28 cellular contexts compared by ENCODE assay signal in the genomic region with DNA sequence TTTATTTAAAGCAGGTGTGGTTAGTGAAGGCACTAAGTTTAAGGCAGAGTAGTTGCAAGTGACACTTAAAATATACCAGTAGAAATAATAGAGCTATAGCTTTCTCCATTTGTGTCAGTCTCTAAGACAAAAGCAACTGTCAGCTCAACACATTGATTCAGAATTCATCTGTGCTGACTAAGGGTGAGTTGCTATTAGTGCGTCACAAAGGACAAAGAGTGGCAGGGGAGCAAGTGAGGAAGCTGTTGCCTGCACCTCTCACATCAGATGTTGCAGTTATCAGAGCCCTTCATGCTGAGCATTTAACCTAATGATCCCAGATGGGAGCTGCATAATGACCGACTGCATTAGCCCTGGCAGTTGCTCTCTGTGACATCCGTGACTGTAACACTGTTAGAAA.
"Had no signal": no experiment of that assay in that cellular context is flagged by ENCODE, and none has a peak within 500 bp of the region (broad histone marks: within the 10 kb centered on the region; RNA-seq: fewer than 3 reads in every experiment).

No MANE protein-coding gene starts in this region.

- H3K4me3 Mint-ChIP-seq: activated CD4-positive, alpha-beta T cell treated with anti-CD3 and anti-CD28 coated beads for 36 hours; activated CD8-positive, alpha-beta memory T cell treated with anti-CD3 and anti-CD28 coated beads, Interleukin-2, amount 10 ng/mL, durations not matched to agents 7 days and 5 days; activated CD8-positive, alpha-beta T cell treated with anti-CD3 and anti-CD28 coated beads, Interleukin-2, amount 10 ng/mL, durations not matched to agents 7 days and 5 days; activated naive CD4-positive, alpha-beta T cell treated with anti-CD3 and anti-CD28 coated beads, Interleukin-2, amount 50 U/mL, for 24 hours; activated naive CD8-positive, alpha-beta T cell treated with anti-CD3 and anti-CD28 coated beads, Interleukin-2, amount 50 U/mL, for 24 hours; natural killer cell treated with Interleukin-12 subunit alpha and Interleukin-12 subunit beta and Interleukin-15 and Interleukin-18, amount 100 ng/mL, for 72 hours; stimulated activated memory B cell treated with anti-CD40 and anti-IgM and Interleukin-4, amounts not matched to agents 10 μg/mL and 1 μg/mL and 100 μg/mL, for 72 hours; stimulated activated naive CD8-positive, alpha-beta T cell treated with anti-CD3 and anti-CD28 coated beads, Interleukin-15, amount 100 ng/mL, for 72 hours; type B pancreatic cell had no signal

- H3K27ac Mint-ChIP-seq: activated CD4-positive, alpha-beta T cell treated with anti-CD3 and anti-CD28 coated beads for 36 hours; activated CD8-positive, alpha-beta memory T cell treated with anti-CD3 and anti-CD28 coated beads, Interleukin-2, amount 10 ng/mL, durations not matched to agents 7 days and 5 days; activated CD8-positive, alpha-beta T cell treated with anti-CD3 and anti-CD28 coated beads, Interleukin-2, amount 10 ng/mL, durations not matched to agents 7 days and 5 days; activated naive CD4-positive, alpha-beta T cell treated with anti-CD3 and anti-CD28 coated beads, Interleukin-2, amount 50 U/mL, for 24 hours; activated naive CD8-positive, alpha-beta T cell treated with anti-CD3 and anti-CD28 coated beads, Interleukin-2, amount 50 U/mL, for 24 hours; activated T-helper 2 cell treated with anti-CD3 and anti-CD28 coated beads, Interferon-gamma antibody, Interleukin-2, Interleukin-4, amounts not matched to agents 10 μg/mL and 5 μg/mL and 100 μg/mL, durations not matched to agents 14 hours and 24 hours and 36 hours; natural killer cell treated with Interleukin-12 subunit alpha and Interleukin-12 subunit beta and Interleukin-15 and Interleukin-18, amount 100 ng/mL, for 72 hours; stimulated activated memory B cell treated with anti-CD40 and anti-IgM and Interleukin-4, amounts not matched to agents 10 μg/mL and 1 μg/mL and 100 μg/mL, for 72 hours; stimulated activated naive CD8-positive, alpha-beta T cell treated with anti-CD3 and anti-CD28 coated beads, Interleukin-15, amount 100 ng/mL, for 72 hours; type B pancreatic cell had no signal

- H3K4me1 Mint-ChIP-seq: activated CD4-positive, alpha-beta T cell treated with anti-CD3 and anti-CD28 coated beads for 36 hours; activated CD8-positive, alpha-beta memory T cell treated with anti-CD3 and anti-CD28 coated beads, Interleukin-2, amount 10 ng/mL, durations not matched to agents 7 days and 5 days; activated naive CD4-positive, alpha-beta T cell treated with anti-CD3 and anti-CD28 coated beads, Interleukin-2, amount 50 U/mL, for 24 hours; activated naive CD8-positive, alpha-beta T cell treated with anti-CD3 and anti-CD28 coated beads, Interleukin-2, amount 50 U/mL, for 24 hours; stimulated activated memory B cell treated with anti-CD40 and anti-IgM and Interleukin-4, amounts not matched to agents 10 μg/mL and 1 μg/mL and 100 μg/mL, for 72 hours; stimulated activated naive CD8-positive, alpha-beta T cell treated with anti-CD3 and anti-CD28 coated beads, Interleukin-15, amount 100 ng/mL, for 72 hours had no signal

- H3K9me3 Mint-ChIP-seq: activated naive CD4-positive, alpha-beta T cell treated with anti-CD3 and anti-CD28 coated beads, Interleukin-2, amount 50 U/mL, for 24 hours; activated naive CD8-positive, alpha-beta T cell treated with anti-CD3 and anti-CD28 coated beads, Interleukin-2, amount 50 U/mL, for 24 hours; activated T-helper 2 cell treated with anti-CD3 and anti-CD28 coated beads, Interferon-gamma antibody, Interleukin-2, Interleukin-4, amounts not matched to agents 10 μg/mL and 5 μg/mL and 100 μg/mL, durations not matched to agents 14 hours and 24 hours and 36 hours; natural killer cell treated with Interleukin-12 subunit alpha and Interleukin-12 subunit beta and Interleukin-15 and Interleukin-18, amount 100 ng/mL, for 72 hours; stimulated activated memory B cell treated with anti-CD40 and anti-IgM and Interleukin-4, amounts not matched to agents 10 μg/mL and 1 μg/mL and 100 μg/mL, for 72 hours; stimulated activated naive CD8-positive, alpha-beta T cell treated with anti-CD3 and anti-CD28 coated beads, Interleukin-15, amount 100 ng/mL, for 72 hours; type B pancreatic cell had no signal

- H3K36me3 Mint-ChIP-seq: activated CD8-positive, alpha-beta memory T cell treated with anti-CD3 and anti-CD28 coated beads, Interleukin-2, amount 10 ng/mL, durations not matched to agents 7 days and 5 days; activated naive CD4-positive, alpha-beta T cell treated with anti-CD3 and anti-CD28 coated beads, Interleukin-2, amount 50 U/mL, for 24 hours; natural killer cell treated with Interleukin-12 subunit alpha and Interleukin-12 subunit beta and Interleukin-15 and Interleukin-18, amount 100 ng/mL, for 72 hours; stimulated activated memory B cell treated with anti-CD40 and anti-IgM and Interleukin-4, amounts not matched to agents 10 μg/mL and 1 μg/mL and 100 μg/mL, for 72 hours had no signal

- H3K27me3 Mint-ChIP-seq: type B pancreatic cell had no signal

- DNase-seq: activated CD4-positive, alpha-beta T cell treated with anti-CD3 and anti-CD28 coated beads for 36 hours; activated CD4-positive, CD25-positive, alpha-beta regulatory T cell; activated CD8-positive, alpha-beta memory T cell treated with anti-CD3 and anti-CD28 coated beads, Interleukin-2, amount 10 ng/mL, durations not matched to agents 7 days and 5 days; activated CD8-positive, alpha-beta T cell treated with anti-CD3 and anti-CD28 coated beads, Interleukin-2, amount 10 ng/mL, durations not matched to agents 7 days and 5 days; activated naive CD8-positive, alpha-beta T cell treated with anti-CD3 and anti-CD28 coated beads, Interleukin-2, amount 50 U/mL, for 24 hours; activated T-cell treated with anti-CD3 and anti-CD28 coated beads, Interleukin-2, amount 50 U/mL, for 48 hours; amygdala; central memory CD4-positive, alpha-beta T cell; dermis blood vessel endothelial cell; effector CD8-positive, alpha-beta T cell; heart right ventricle; kidney glomerular epithelial cell; left lung; mucosa of descending colon; nucleus accumbens; pancreas; psoas muscle; stimulated activated CD4-positive, alpha-beta T cell treated with anti-CD3 and anti-CD28 coated beads, Interleukin-1b, Interleukin-23, amount 100 ng/mL, for 48 hours; stimulated activated CD4-positive, alpha-beta T cell treated with anti-CD3 and anti-CD28 coated beads, Interleukin-4, amount 100 ng/mL, for 4 hours; stimulated activated CD8-positive, alpha-beta memory T cell treated with anti-CD3 and anti-CD28 coated beads, Interleukin-4, amount 100 ng/mL, for 48 hours; stimulated activated naive CD8-positive, alpha-beta T cell treated with anti-CD3 and anti-CD28 coated beads, Interleukin-15, amount 100 ng/mL, for 72 hours; substantia nigra; uterus had no signal
